Comparison of ENCODE assay signal across 11 cellular contexts in the genomic region with DNA sequence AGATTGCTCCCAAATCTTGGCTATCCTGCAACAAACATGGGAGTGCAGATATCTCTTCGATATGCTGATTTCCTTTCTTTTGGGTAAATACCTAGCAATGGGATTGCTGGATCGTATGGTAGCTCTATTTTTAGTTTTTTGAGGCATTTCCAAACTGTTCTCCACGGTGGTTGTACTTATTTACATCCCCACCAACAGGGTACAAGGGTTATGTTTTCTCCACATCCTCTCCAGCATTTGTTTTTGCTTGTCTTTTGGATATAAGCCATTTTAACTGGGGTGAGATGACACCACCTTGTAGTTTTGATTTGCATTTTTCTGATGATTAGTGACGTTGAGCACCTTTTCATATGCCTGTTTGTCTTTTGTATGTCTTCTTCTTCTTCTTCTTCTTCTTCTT.
"Had no signal": no experiment of that assay in that cellular context is flagged by ENCODE, and none has a peak within 500 bp of the region (broad histone marks: within the 10 kb centered on the region; RNA-seq: fewer than 3 reads in every experiment).

No MANE protein-coding gene starts in this region.

- DNase-seq: GM23248, GOT3, H7, H9, HCEC 1CT, HFFc6 had no signal

- H3K4me2 ChIP-seq: GM23338 had no signal

- H3K27ac ChIP-seq: GM23248 had no signal

- H3K4me1 ChIP-seq: HAP-1 had no signal

- H2AFZ ChIP-seq: GM23248, GM23338 had no signal

- H3K36me3 ChIP-seq: HAP-1 had no signal

- H3K4me3 ChIP-seq: GM23248, GM23338, HAP-1 had no signal

- H3K9me3 ChIP-seq: HAP-1 had no signal

- H3K9ac ChIP-seq: GM23248 had no signal

- ATAC-seq: GM23338, HCT116 had no signal

- FAIRE-seq: H1, H54 had no signal
